In the genomic region with DNA sequence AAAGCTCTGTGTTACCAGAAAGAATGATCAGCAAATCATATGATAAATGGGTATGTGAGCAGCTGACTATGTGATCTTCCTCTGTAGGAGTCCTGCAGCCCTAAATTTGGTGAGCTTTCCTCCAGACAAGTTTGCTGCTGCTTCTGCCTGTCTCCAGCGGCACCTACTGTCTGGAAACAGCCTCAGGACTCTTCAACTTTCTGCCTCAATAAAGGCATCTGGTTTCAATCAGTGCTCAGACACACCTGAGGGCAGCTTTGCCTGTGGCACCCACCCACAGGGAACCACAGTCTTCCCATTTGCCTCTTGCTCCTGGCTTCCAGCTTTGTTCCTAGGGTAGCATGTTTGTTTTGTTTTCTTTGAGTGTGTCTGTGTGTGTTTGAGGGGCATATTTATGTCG, we compare ENCODE assay signal across 11 cellular contexts.
DNase-seq lines count a peak whose midpoint lies in the region; ATAC-seq and TF ChIP-seq lines count a peak whose summit lies in the region.
"Had no signal": no experiment of that assay in that cellular context is flagged by ENCODE, and none has a peak within 500 bp of the region (broad histone marks: within the 10 kb centered on the region; RNA-seq: fewer than 3 reads in every experiment).

No MANE protein-coding gene starts in this region.

- intact Hi-C loops in heart right ventricle (cut with DNase I): loop anchor here in 1 of 10 donors (10.0 kb wide), 1 partner anchor 933 kb away; no protein-coding TSS in a partner anchor
- intact Hi-C loops in Right ventricle myocardium inferior (cut with DNase I): no loop called here

- peak in 5 of 9 donors; percentile 7 to 39 (median 23) for TF ChIP-seq CTCF in heart right ventricle (IDR thresholded peaks at IDR 0.05)
- TF ChIP-seq CTCF in RWPE1 (conservative IDR thresholded peaks at IDR 0.05; ENCODE audit: low read depth): peak; percentile 12; the same call in 1 of the 2 replicates
- peak; percentile 11 for TF ChIP-seq CTCF in fibroblast of pulmonary artery (IDR thresholded peaks at IDR 0.05; ENCODE audit: low read length, missing control alignments)
- TF ChIP-seq CTCF in type B pancreatic cell (conservative IDR thresholded peaks at IDR 0.05): peak; percentile 22

- ATAC-seq in heart right ventricle (no peak), Right ventricle myocardium inferior (no peak), left lobe of liver (no peak), GM21737 (IDR thresholded peaks at IDR 0.05; ENCODE audit: unreplicated experiment) (no peak)
- ATAC-seq: activated CD4-positive, alpha-beta T cell treated with anti-CD3 and anti-CD28 coated beads for 36 hours had no signal

- H3K9me3 Mint-ChIP-seq in type B pancreatic cell: no peaks in the 10 kb centered on the region

- no peaks in the 10 kb centered on the region for H3K36me3 Mint-ChIP-seq in type B pancreatic cell

- no peak overlapping the region for H3K27ac Mint-ChIP-seq in type B pancreatic cell
- H3K27ac Mint-ChIP-seq: activated CD4-positive, alpha-beta T cell treated with anti-CD3 and anti-CD28 coated beads for 36 hours had no signal

- H3K4me1 ChIP-seq in heart right ventricle: no peaks in the 10 kb centered on the region
- H3K4me1 ChIP-seq: heart left ventricle had no signal

- no peaks in the 10 kb centered on the region for H3K4me1 Mint-ChIP-seq in type B pancreatic cell (ENCODE audit: unreplicated experiment)
- H3K4me1 Mint-ChIP-seq: activated CD4-positive, alpha-beta T cell treated with anti-CD3 and anti-CD28 coated beads for 36 hours had no signal

- no peaks in the 10 kb centered on the region for H3K27me3 ChIP-seq in heart right ventricle
- H3K27me3 ChIP-seq: heart left ventricle had no signal

- H3K9me3 ChIP-seq in heart right ventricle: peaks cover 0 to 4% (median 0%) of the 10 kb centered on the region in 11 donors

- no peaks in the 10 kb centered on the region for H3K36me3 ChIP-seq in heart right ventricle
- H3K36me3 ChIP-seq: heart left ventricle had no signal

- H3K4me3 ChIP-seq in heart right ventricle (no peak overlapping the region), fibroblast of pulmonary artery (replicated peaks; ENCODE audit: low read depth, low read length) (no peak overlapping the region)
- H3K4me3 ChIP-seq: heart left ventricle had no signal

- H3K27ac ChIP-seq in heart right ventricle (no peak overlapping the region), RWPE1 (no peak overlapping the region)
- H3K27ac ChIP-seq: heart left ventricle had no signal

- CTCF ChIA-PET in RWPE1 (lab: Yijun Ruan, JAX): interaction anchor here (0.6 to 1.5 kb wide), 9 partner anchors 18 to 929 kb away, joined by 3 to 6 read pairs (median 3); no protein-coding TSS in a partner anchor

- POLR2A ChIA-PET in RWPE1 (lab: Yijun Ruan, JAX; ENCODE audit: low non-redundant PET): no interaction called here

- no peaks in the 10 kb centered on the region for H3K27me3 Mint-ChIP-seq in type B pancreatic cell

- no peak overlapping the region for H3K4me3 Mint-ChIP-seq in type B pancreatic cell
- H3K4me3 Mint-ChIP-seq: activated CD4-positive, alpha-beta T cell treated with anti-CD3 and anti-CD28 coated beads for 36 hours had no signal

- DNase-seq in heart right ventricle (no peak), Right ventricle myocardium inferior (ENCODE audit: missing footprints) (no peak), RWPE1 (ENCODE audit: low spot score) (no peak), fibroblast of pulmonary artery (ENCODE audit: low read depth) (peak; percentile 1), type B pancreatic cell (ENCODE audit: extremely low spot score, unreplicated experiment) (no peak), GDM1 (lab: John Stamatoyannopoulos, UW) (no peak), left lobe of liver (ENCODE audit: low spot score) (no peak)
- DNase-seq: activated CD4-positive, alpha-beta T cell treated with anti-CD3 and anti-CD28 coated beads for 36 hours; anterior cingulate cortex; heart left ventricle had no signal

- WGBS in heart right ventricle, 2 donors: 42 to 49% methylated on average over 2 of the region's 2 CpGs
